ENCODE assay signal across 26 cellular contexts in the genomic region with DNA sequence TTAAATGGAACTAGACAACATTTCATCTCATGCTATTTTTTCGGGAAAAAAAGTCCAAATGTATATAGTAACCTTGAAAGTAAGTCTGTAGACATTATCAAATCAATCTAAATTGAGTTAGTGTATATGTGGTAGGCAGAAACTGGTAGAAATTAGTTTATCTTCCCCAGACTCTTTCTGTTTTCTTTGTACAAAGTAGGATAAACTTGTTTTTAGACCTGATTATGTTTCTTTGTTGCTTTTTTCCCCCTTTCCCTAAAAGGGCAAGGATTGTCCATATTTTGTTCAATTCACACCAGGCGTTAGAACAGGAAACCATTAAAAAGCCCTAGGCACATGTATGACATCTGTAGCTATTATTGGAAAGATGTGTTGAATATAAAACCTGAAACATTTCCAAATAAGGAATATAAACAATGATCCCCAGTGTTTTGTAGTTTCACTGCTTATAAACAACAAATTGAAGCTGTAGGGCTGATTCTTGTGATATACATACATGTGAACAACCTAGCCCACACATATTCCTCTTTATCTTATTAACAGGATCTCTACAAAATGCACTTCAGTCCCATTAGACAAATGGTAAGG.
DNase-seq lines count a peak whose midpoint lies in the region; ATAC-seq, FAIRE-seq and TF ChIP-seq lines count a peak whose summit lies in the region.
"Had no signal": no experiment of that assay in that cellular context is flagged by ENCODE, and none has a peak within 500 bp of the region (broad histone marks: within the 10 kb centered on the region; RNA-seq: fewer than 3 reads in every experiment).

No MANE protein-coding gene starts in this region.

- H3K4me3 ChIP-seq in Loucy (ENCODE audit: low read length, poor library complexity, severe bottlenecking) (no peak overlapping the region), astrocyte (ENCODE audit: insufficient read depth, low read depth, low read length) (no peak overlapping the region), prostate gland (no peak overlapping the region)
- H3K4me3 ChIP-seq: GM12878, GM23338, SJSA1 had no signal

- peaks cover 22% of the 10 kb centered on the region for H3K4me1 ChIP-seq in Loucy (ENCODE audit: insufficient read depth, low read length, poor library complexity, severe bottlenecking)
- no peaks in the 10 kb centered on the region for H3K4me1 ChIP-seq in astrocyte (ENCODE audit: insufficient read depth, low read length)
- H3K4me1 ChIP-seq in prostate gland (replicated peaks) = no peaks in the 10 kb centered on the region
- H3K4me1 ChIP-seq: Caco-2, SJSA1 had no signal

- FAIRE-seq in astrocyte (lab: Jason Lieb, UNC) = peak; percentile 5
- FAIRE-seq: GM12878 had no signal

- CTCF ChIA-PET in activated naive CD4-positive, alpha-beta T cell treated with anti-CD3 and anti-CD28 coated beads for 36 hours (lab: Charles Lee) = interaction anchor here (1.5 kb wide), 1 partner anchor 52 kb away, joined by 3 read pairs; no protein-coding TSS in a partner anchor

- H2AFZ ChIP-seq in Loucy (ENCODE audit: low read length) (0 out of 2 replicates have a peak overlapping the region, but pooled peaks have one; percentile 3), astrocyte (ENCODE audit: low read depth, low read length) (no peak overlapping the region)
- H2AFZ ChIP-seq: GM23338 had no signal

- no peak overlapping the region for H3K4me3 Mint-ChIP-seq in astrocyte (ENCODE audit: unreplicated experiment)
- no peak overlapping the region for H3K4me3 Mint-ChIP-seq in activated naive CD4-positive, alpha-beta T cell treated with anti-CD3 and anti-CD28 coated beads for 36 hours
- H3K4me3 Mint-ChIP-seq: CD4-positive, alpha-beta memory T cell; GM23338 had no signal

- no peaks in the 10 kb centered on the region for H3K4me1 Mint-ChIP-seq in astrocyte (ENCODE audit: low read depth, unreplicated experiment)
- H3K4me1 Mint-ChIP-seq in activated naive CD4-positive, alpha-beta T cell treated with anti-CD3 and anti-CD28 coated beads for 36 hours (ENCODE audit: low read depth) = peaks cover 36% of the 10 kb centered on the region

- TF ChIP-seq CTCF in Loucy (conservative IDR thresholded peaks at IDR 0.05; ENCODE audit: low read length) (no peak), astrocyte (IDR thresholded peaks at IDR 0.05; ENCODE audit: insufficient read depth, low read depth, low read length) (no peak), prostate gland (IDR thresholded peaks at IDR 0.05) (no peak)

- H3K36me3 Mint-ChIP-seq in astrocyte (ENCODE audit: low read depth, unreplicated experiment) = no peaks in the 10 kb centered on the region
- H3K36me3 Mint-ChIP-seq in activated naive CD4-positive, alpha-beta T cell treated with anti-CD3 and anti-CD28 coated beads for 36 hours (ENCODE audit: low read depth) = peaks cover 2% of the 10 kb centered on the region

- H3K9ac ChIP-seq in Loucy (ENCODE audit: low read depth, low read length, poor library complexity, severe bottlenecking) (no peak overlapping the region), astrocyte (ENCODE audit: low read length) (no peak overlapping the region)

- DNase-seq in astrocyte (ENCODE audit: low read depth) = no peak
- peak; percentile 79 for DNase-seq in foreskin melanocyte
- no peak for DNase-seq in activated CD4-positive, alpha-beta T cell treated with anti-CD3 and anti-CD28 coated beads, Interleukin-2, amount 50 U/mL, for 48 hours
- no peak for DNase-seq in prostate gland (ENCODE audit: low spot score)
- no peak for DNase-seq in activated naive CD4-positive, alpha-beta T cell treated with anti-CD3 and anti-CD28 coated beads for 36 hours
- DNase-seq: C1 segment of cervical spinal cord; Caco-2; CD4-positive, alpha-beta memory T cell; EL; GDM1; HCEC 1CT; NCI-H1092; NCI-H1417 treated with DMSO at 0.1 percent for 48 hours; NCI-H1694 treated with DMSO at 0.1 percent for 48 hours; NCI-H2081; NCI-H2227 treated with DMSO at 0.1 percent for 48 hours; NCI-H510A; NCI-H69; Right ventricle myocardium superior; RPMI8226 had no signal

- WGBS in prostate gland = 88% methylated on average over 2 of the region's 2 CpGs

- intact Hi-C loops in prostate gland (cut with DNase I) = no loop called here
- intact Hi-C loops in activated naive CD4-positive, alpha-beta T cell treated with anti-CD3 and anti-CD28 coated beads for 36 hours (cut with micrococcal nuclease) = loop anchor here (10.0 kb wide), 1 partner anchor 1139 kb away; the partner anchor contains the start of gene ICOS

- ATAC-seq in activated CD4-positive, CD25-positive, alpha-beta regulatory T cell treated with anti-CD3 and anti-CD28 coated beads, Interleukin-2, amount 50 U/mL, for 24 hours = no peak
- ATAC-seq: GM12878, GM23338 had no signal

- H3K27ac ChIP-seq in astrocyte (ENCODE audit: low read depth, low read length) (no peak overlapping the region), prostate gland (no peak overlapping the region)
- H3K27ac ChIP-seq: HL-60, SJSA1 had no signal

- H3K9me2 ChIP-seq in Loucy (replicated peaks; ENCODE audit: low read depth, low read length) = no peaks in the 10 kb centered on the region

- H3K79me2 ChIP-seq in Loucy (ENCODE audit: insufficient read depth, low read length) (no peaks in the 10 kb centered on the region), astrocyte (ENCODE audit: insufficient read depth, low read length) (no peaks in the 10 kb centered on the region)

- H3K4me2 ChIP-seq in Loucy (ENCODE audit: low read depth, low read length, poor library complexity, severe bottlenecking) (no peak overlapping the region), astrocyte (ENCODE audit: low read length) (no peak overlapping the region)
- H3K4me2 ChIP-seq: GM23338 had no signal

- no peak overlapping the region for H3K27ac Mint-ChIP-seq in astrocyte (ENCODE audit: unreplicated experiment)
- H3K27ac Mint-ChIP-seq in activated naive CD4-positive, alpha-beta T cell treated with anti-CD3 and anti-CD28 coated beads for 36 hours = no peak overlapping the region
- H3K27ac Mint-ChIP-seq: CD4-positive, alpha-beta memory T cell; GM23338 had no signal

- H3F3A ChIP-seq in Loucy (ENCODE audit: low read depth) = no peaks in the 10 kb centered on the region

- H4K20me1 ChIP-seq in Loucy (ENCODE audit: insufficient read depth, low read length, poor library complexity, severe bottlenecking) (no peaks in the 10 kb centered on the region), astrocyte (ENCODE audit: insufficient read depth, low read length) (no peaks in the 10 kb centered on the region)

- H3K9me3 ChIP-seq in Loucy (ENCODE audit: insufficient read depth, low read depth, low read length) (no peaks in the 10 kb centered on the region; the same call in 1 of the 2 replicates), astrocyte (ENCODE audit: insufficient read depth, low read depth, low read length) (no peaks in the 10 kb centered on the region), prostate gland (no peaks in the 10 kb centered on the region)
- H3K9me3 ChIP-seq: Caco-2, SJSA1 had no signal

- no peaks in the 10 kb centered on the region for H3K9me3 Mint-ChIP-seq in astrocyte (ENCODE audit: unreplicated experiment)
- H3K9me3 Mint-ChIP-seq in activated naive CD4-positive, alpha-beta T cell treated with anti-CD3 and anti-CD28 coated beads for 36 hours = no peaks in the 10 kb centered on the region
- H3K9me3 Mint-ChIP-seq: GM23338 had no signal

- no peak for TF ChIP-seq POLR2A in prostate gland (IDR thresholded peaks at IDR 0.05)

- no peaks in the 10 kb centered on the region for H3K27me3 Mint-ChIP-seq in astrocyte (ENCODE audit: low read depth, unreplicated experiment)
- no peaks in the 10 kb centered on the region for H3K27me3 Mint-ChIP-seq in activated naive CD4-positive, alpha-beta T cell treated with anti-CD3 and anti-CD28 coated beads for 36 hours (ENCODE audit: low read depth)
- H3K27me3 Mint-ChIP-seq: CD4-positive, alpha-beta memory T cell had no signal

- H3K27me3 ChIP-seq in Loucy (ENCODE audit: insufficient read depth, low read length, poor library complexity, severe bottlenecking) (no peaks in the 10 kb centered on the region), astrocyte (ENCODE audit: insufficient read depth, low read length) (no peaks in the 10 kb centered on the region), prostate gland (replicated peaks; ENCODE audit: insufficient read depth) (no peaks in the 10 kb centered on the region)
- H3K27me3 ChIP-seq: SJSA1 had no signal

- H3K36me3 ChIP-seq in Loucy (ENCODE audit: insufficient read depth, low read length) (no peaks in the 10 kb centered on the region), astrocyte (ENCODE audit: insufficient read depth, low read length) (no peaks in the 10 kb centered on the region), prostate gland (no peaks in the 10 kb centered on the region)
- H3K36me3 ChIP-seq: SJSA1 had no signal
